ENCODE assay signal across 1 cellular context in genomic region chr14:54121461-54121860, GRCh38.
TF ChIP-seq lines count a peak whose summit lies in the region.

No MANE protein-coding gene starts in this region.

TF ChIP-seq in H1, 55 proteins besides CTCF, POLR2A, EP300 and RAD21:
- no peak for TF ChIP-seq SIX5 (IDR thresholded peaks at IDR 0.05; ENCODE audit: low read depth, low read length)
- TF ChIP-seq TAF1 (IDR thresholded peaks at IDR 0.05; ENCODE audit: low read depth, low read length) = no peak
- no peak for TF ChIP-seq ATF3 (IDR thresholded peaks at IDR 0.05; ENCODE audit: insufficient read depth, low read depth, low read length)
- no peak for TF ChIP-seq CBX8 (IDR thresholded peaks at IDR 0.05; ENCODE audit: borderline replicate concordance, low read depth, low read length)
- TF ChIP-seq EZH2 (IDR thresholded peaks at IDR 0.05; ENCODE audit: low read depth, low read length, severe bottlenecking) = no peak
- no peak for TF ChIP-seq POU5F1 (IDR thresholded peaks at IDR 0.05; ENCODE audit: low read depth, low read length)
TF ChIP-seq in H1: peak in this region for 0.
